Comparison of ENCODE assay signal across 8 cellular contexts in genomic region chr7:139035588-139036353, GRCh38. TPM values are rescaled to one million over a fixed set of nuclear protein-coding genes. Genes with fewer than 3 reads are reported as not detected.
A peak's percentile ranks its signal among the peaks of the same experiment; 100 is the strongest.
DNase-seq lines count a peak whose midpoint lies in the region; ATAC-seq and TF ChIP-seq lines count a peak whose summit lies in the region.

TSS of gene ZC3HAV1L (minus strand) at chr7:139036042. CDS start at chr7:139036017, 25 bp downstream.

- DNase-seq in GDM1 (lab: John Stamatoyannopoulos, UW) (peak; percentile 75), SK-N-DZ (ENCODE audit: low spot score) (peak; percentile 78), amniotic epithelial cell (ENCODE audit: low read depth) (peak; percentile 63), left ventricle myocardium superior (peak; percentile 82), retinal pigment epithelial cell (ENCODE audit: low read depth) (no peak), inferior parietal cortex (ENCODE audit: extremely low spot score) (no peak)
- DNase-seq in Jurkat, Clone E6-1 (ENCODE audit: low read depth, low spot score): peak; percentile 63

- intact Hi-C loops in left ventricle myocardium superior (cut with micrococcal nuclease): no loop called here

- peak within 1 kb of the TSS; percentile 74 for H3K4me3 ChIP-seq in Jurkat, Clone E6-1 (ENCODE audit: low read length)
- H3K4me3 ChIP-seq in retinal pigment epithelial cell (ENCODE audit: low read length): peak within 1 kb of the TSS; percentile 58

- ATAC-seq in GM21723 (IDR thresholded peaks at IDR 0.05; ENCODE audit: unreplicated experiment) (peak; percentile 88), left ventricle myocardium superior (peak; percentile 97)

- TF ChIP-seq CTCF in retinal pigment epithelial cell (conservative IDR thresholded peaks at IDR 0.05; ENCODE audit: low read depth, low read length): no peak

RNA-seq across cellular contexts. Expression of gene ZC3HAV1L, which starts in this region (rescaled TPM):
- polyA plus RNA-seq in Jurkat, Clone E6-1 (2012; ENCODE audit: insufficient read depth, insufficient read length): 6.0 TPM
- 16.7 and 21.1 TPM in 2 replicates for polyA plus RNA-seq in SK-N-DZ (2014; cell fraction: cytosol; rRNA removed)
- 6.6 and 11.7 TPM in 2 replicates for polyA plus RNA-seq in SK-N-DZ (2014; cell fraction: nucleus; rRNA removed)
- 3.1 TPM for total RNA-seq in left ventricle myocardium superior

Comparison
In these comparisons a context has a peak if more than half of its experiments do, and no peak if none do; other contexts are left out.
1. DNase-seq: peak in GDM1 (single experiment), Jurkat, Clone E6-1 (single experiment), SK-N-DZ (single experiment), amniotic epithelial cell (single experiment) and left ventricle myocardium superior (single experiment); none in retinal pigment epithelial cell (single experiment) and inferior parietal cortex (single experiment).